In genomic region chr6:44730771-44731391, GRCh38 we compare ENCODE assay signal across 16 cellular contexts.
DNase-seq lines count a peak whose midpoint lies in the region; ATAC-seq and TF ChIP-seq lines count a peak whose summit lies in the region.
"Had no signal": no experiment of that assay in that cellular context is flagged by ENCODE, and none has a peak within 500 bp of the region (broad histone marks: within the 10 kb centered on the region; RNA-seq: fewer than 3 reads in every experiment).

No MANE protein-coding gene starts in this region.

- H3K27me3 ChIP-seq in SJSA1 (replicated peaks): no peaks in the 10 kb centered on the region
- H3K27me3 ChIP-seq in sigmoid colon: no peaks in the 10 kb centered on the region
- H3K27me3 ChIP-seq: stomach had no signal

- no peaks in the 10 kb centered on the region for H3K36me3 ChIP-seq in SJSA1
- H3K36me3 ChIP-seq in sigmoid colon: no peaks in the 10 kb centered on the region
- H3K36me3 ChIP-seq: stomach had no signal

- no peak for TF ChIP-seq POLR2A in sigmoid colon (IDR thresholded peaks at IDR 0.05)

- H3K9me3 ChIP-seq in SJSA1 (replicated peaks) (no peaks in the 10 kb centered on the region; the same call in 1 of the 2 replicates), sigmoid colon (no peaks in the 10 kb centered on the region)
- H3K9me3 ChIP-seq: stomach had no signal

- H3K27ac ChIP-seq in SJSA1 (no peak overlapping the region), sigmoid colon (peak overlapping the region in 3 of 4 donors; percentile 50 to 67 (median 55))
- H3K27ac ChIP-seq: stomach had no signal

- WGBS in sigmoid colon, 2 donors: 16 to 49% methylated on average over 7 of the region's 7 CpGs

- H3K4me1 ChIP-seq in SJSA1 (replicated peaks): peaks cover 29% of the 10 kb centered on the region
- H3K4me1 ChIP-seq in sigmoid colon: peaks cover 0 to 56% (median 40%) of the 10 kb centered on the region in 4 donors
- H3K4me1 ChIP-seq: stomach had no signal

- H3K4me3 ChIP-seq in SJSA1: no peak overlapping the region
- H3K4me3 ChIP-seq in sigmoid colon: no peak overlapping the region
- H3K4me3 ChIP-seq: stomach had no signal

- intact Hi-C loops in sigmoid colon (cut with DNase I): no loop called here

- no peak for ATAC-seq in HG03520 (IDR thresholded peaks at IDR 0.05; ENCODE audit: unreplicated experiment)
- ATAC-seq in GM18858 (IDR thresholded peaks at IDR 0.05; ENCODE audit: unreplicated experiment): no peak
- ATAC-seq: T-cell had no signal

- no peak for TF ChIP-seq CTCF in sigmoid colon (IDR thresholded peaks at IDR 0.05)

- DNase-seq in GM04504 (ENCODE audit: low read depth) (peak; percentile 32), SJSA1 (ENCODE audit: low read depth in 1 of 2, low spot score in 2 of 2) (peak; percentile 84 to 86), glomerular visceral epithelial cell (ENCODE audit: extremely low spot score) (peak; percentile 63), sigmoid colon (no peak), midbrain (lab: John Stamatoyannopoulos, UW) (no peak), middle frontal gyrus (ENCODE audit: extremely low spot score, low spot score) (no peak)
- DNase-seq: activated CD4-positive, alpha-beta memory T cell treated with anti-CD3 and anti-CD28 coated beads, Interleukin-2, amount 10 ng/mL, durations not matched to agents 7 days and 5 days; activated effector memory CD4-positive, alpha-beta T cell treated with anti-CD3 and anti-CD28 coated beads, Interleukin-2, amount 50 U/mL, for 16 hours; DMS 273 treated with DMSO at 0.1 percent for 48 hours; KG1; NCI-H2081; stimulated activated CD4-positive, alpha-beta T cell treated with anti-CD3 and anti-CD28 coated beads, Interleukin-1b, Interleukin-23, amount 100 ng/mL, for 48 hours; stomach; T-cell had no signal

- TF ChIP-seq EP300 in sigmoid colon (IDR thresholded peaks at IDR 0.05): no peak

Comparison
In these comparisons a context has a peak if more than half of its experiments do, and no peak if none do; other contexts are left out.
1. DNase-seq: peak in GM04504 (single experiment), SJSA1 (2 of 2) and glomerular visceral epithelial cell (single experiment); none in sigmoid colon (single experiment), midbrain (single experiment) and middle frontal gyrus (single experiment).